In genomic region chr9:95771556-95772280, GRCh38 we compare ENCODE assay signal across 13 cellular contexts.
DNase-seq lines count a peak whose midpoint lies in the region; ATAC-seq and TF ChIP-seq lines count a peak whose summit lies in the region.
"Had no signal": no experiment of that assay in that cellular context is flagged by ENCODE, and none has a peak within 500 bp of the region (broad histone marks: within the 10 kb centered on the region; RNA-seq: fewer than 3 reads in every experiment).

No MANE protein-coding gene starts in this region.

- peak overlapping the region; percentile 77 for H3K18ac ChIP-seq in neuronal stem cell (ENCODE audit: low read length)

- no TSS peak for BruUV-seq in Calu3 (replicated peaks; lab: Mats Ljungman, UMichigan)

- H3K4me3 Mint-ChIP-seq in CD8-positive, alpha-beta T cell, result peak overlapping the region; percentile 71
- H3K4me3 Mint-ChIP-seq in T-helper 17 cell, result no peak overlapping the region
- no peak overlapping the region for H3K4me3 Mint-ChIP-seq in Calu3 (ENCODE audit: low read depth, unreplicated experiment)
- H3K4me3 Mint-ChIP-seq: activated B cell treated with CpG ODN at 0.5 μM for 24 hours; CD4-positive, CD25-positive, alpha-beta regulatory T cell; memory B cell had no signal

- peak overlapping the region; percentile 27 for H3K14ac ChIP-seq in neuronal stem cell (ENCODE audit: low read length)

- CTCF ChIA-PET in CD8-positive, alpha-beta T cell (lab: Charles Lee), result no interaction called here
- CTCF ChIA-PET in Calu3 (lab: Charles Lee), result interaction anchor here (1.0 kb wide), 1 partner anchor 8 kb away, joined by 3 read pairs; no protein-coding TSS in a partner anchor

- no peak for DNase-seq in CD8-positive, alpha-beta T cell
- DNase-seq in T-helper 17 cell, result no peak
- no peak for DNase-seq in heart left ventricle
- DNase-seq in neuronal stem cell (ENCODE audit: low spot score), result peak; percentile 61
- no peak for DNase-seq in activated CD8-positive, alpha-beta memory T cell treated with anti-CD3 and anti-CD28 coated beads, Interleukin-2, amount 50 U/mL, for 4 hours
- no peak for DNase-seq in Calu3
- no peak for DNase-seq in foreskin fibroblast
- DNase-seq: activated B cell treated with CpG ODN at 0.5 μM for 24 hours; CD4-positive, CD25-positive, alpha-beta regulatory T cell; central memory CD4-positive, alpha-beta T cell; NCI-H187 had no signal

- H3K4ac ChIP-seq in neuronal stem cell (ENCODE audit: low read length), result no peak overlapping the region

- peak overlapping the region; percentile 40 for H3K4me3 ChIP-seq in CD8-positive, alpha-beta T cell (ENCODE audit: low read depth, low read length)
- H3K4me3 ChIP-seq in heart left ventricle (peak overlapping the region in 2 of 12 donors; percentile 17 to 19), neuronal stem cell (ENCODE audit: low read length in 2 of 2) (peak overlapping the region in 1 of 2 donors; percentile 43), foreskin fibroblast (ENCODE audit: low read depth in 1 of 2, low read length in 2 of 2) (no peak overlapping the region)

- H2AK5ac ChIP-seq in neuronal stem cell (ENCODE audit: low read depth, low read length), result no peak overlapping the region

- peak overlapping the region; percentile 59 for H3K4me2 ChIP-seq in neuronal stem cell (ENCODE audit: insufficient read depth, low read length, poor library complexity, severe bottlenecking)

- no peaks in the 10 kb centered on the region for H3K36me3 ChIP-seq in CD8-positive, alpha-beta T cell (ENCODE audit: insufficient read depth, low read length)
- H3K36me3 ChIP-seq in heart left ventricle (no peaks in the 10 kb centered on the region), neuronal stem cell (replicated peaks in 1 of 2; ENCODE audit: control insufficient read depth in 2 of 2, insufficient read depth in 2 of 2, low read length in 2 of 2) (no peaks in the 10 kb centered on the region)

- no peaks in the 10 kb centered on the region for H3K27me3 ChIP-seq in CD8-positive, alpha-beta T cell (ENCODE audit: insufficient read depth, low read length)
- H3K27me3 ChIP-seq in heart left ventricle (peaks cover 0 to 25% (median 5%) of the 10 kb centered on the region in 9 donors), neuronal stem cell (ENCODE audit: control insufficient read depth in 3 of 3, insufficient read depth in 3 of 3, low read depth in 1 of 3, low read length in 3 of 3) (peaks cover 0 to 4% (median 0%) of the 10 kb centered on the region in 3 experiments)

- peak overlapping the region; percentile 41 for H3K27ac Mint-ChIP-seq in CD8-positive, alpha-beta T cell
- H3K27ac Mint-ChIP-seq in T-helper 17 cell (peak overlapping the region; percentile 56), Calu3 (ENCODE audit: unreplicated experiment) (no peak overlapping the region)
- H3K27ac Mint-ChIP-seq: activated B cell treated with CpG ODN at 0.5 μM for 24 hours; CD4-positive, CD25-positive, alpha-beta regulatory T cell; memory B cell had no signal

- WGBS in heart left ventricle, 4 donors, result 19 to 37% (median 23%) methylated on average over 20 of the region's 20 CpGs
- no CpG with 5 or more reads among the region's 20 CpGs for WGBS in neuronal stem cell (ENCODE audit: extremely low coverage in 2 of 2, insufficient read length in 2 of 2, insufficient replicate concordance in 1 of 2), 2 donors

- no peak overlapping the region for H3K27ac ChIP-seq in CD8-positive, alpha-beta T cell (ENCODE audit: low read depth, low read length)
- H3K27ac ChIP-seq in heart left ventricle (peak overlapping the region in 4 of 12 donors; percentile 30 to 80 (median 50)), neuronal stem cell (replicated peaks; ENCODE audit: low read length) (no peak overlapping the region)

- no peak overlapping the region for H2BK12ac ChIP-seq in neuronal stem cell (ENCODE audit: low read length)

- no peak overlapping the region for H2BK120ac ChIP-seq in neuronal stem cell (ENCODE audit: low read depth, low read length)

- H3K36me3 Mint-ChIP-seq in CD8-positive, alpha-beta T cell, result no peaks in the 10 kb centered on the region
- H3K36me3 Mint-ChIP-seq in T-helper 17 cell (ENCODE audit: low read depth), result no peaks in the 10 kb centered on the region
- no peaks in the 10 kb centered on the region for H3K36me3 Mint-ChIP-seq in Calu3 (ENCODE audit: insufficient read depth, unreplicated experiment)
- H3K36me3 Mint-ChIP-seq: CD4-positive, CD25-positive, alpha-beta regulatory T cell; memory B cell had no signal

- H4K8ac ChIP-seq in neuronal stem cell (ENCODE audit: low read depth, low read length), result no peak overlapping the region

- H3K9ac ChIP-seq in neuronal stem cell (ENCODE audit: low read depth, low read length, poor library complexity), result no peak overlapping the region

- intact Hi-C loops in CD8-positive, alpha-beta T cell (cut with DNase I, micrococcal nuclease), result loop anchor here in 1 of 2 experiments (10.0 kb wide), 1 partner anchor 47 kb away; no protein-coding TSS in a partner anchor
- intact Hi-C loops in heart left ventricle (cut with DNase I), result no loop called here
- intact Hi-C loops in Calu3 (cut with micrococcal nuclease; ENCODE audit: unreplicated experiment), result no loop called here

- POLR2A ChIA-PET in CD8-positive, alpha-beta T cell (lab: Charles Lee), result interaction anchor here (1.5 kb wide), 1 partner anchor 103 kb away, joined by 4 read pairs; no protein-coding TSS in a partner anchor

- ATAC-seq in CD8-positive, alpha-beta T cell, result no peak
- ATAC-seq in T-helper 17 cell (no peak), heart left ventricle (peak in 3 of 4 donors; percentile 6 to 51 (median 45)), GM21526 (IDR thresholded peaks at IDR 0.05; ENCODE audit: low FRiP score, unreplicated experiment) (no peak)

- H3K79me1 ChIP-seq in neuronal stem cell (ENCODE audit: low read depth, low read length), result no peaks in the 10 kb centered on the region

- peaks cover 17% of the 10 kb centered on the region for H3K4me1 Mint-ChIP-seq in CD8-positive, alpha-beta T cell (ENCODE audit: low read depth)
- H3K4me1 Mint-ChIP-seq in T-helper 17 cell (peaks cover 2% of the 10 kb centered on the region), Calu3 (ENCODE audit: low read depth, unreplicated experiment) (peaks cover 8% of the 10 kb centered on the region)
- H3K4me1 Mint-ChIP-seq: activated B cell treated with CpG ODN at 0.5 μM for 24 hours, memory B cell had no signal

- peaks cover 4% of the 10 kb centered on the region for H3K27me3 Mint-ChIP-seq in CD8-positive, alpha-beta T cell (ENCODE audit: low read depth)
- peaks cover 38% of the 10 kb centered on the region for H3K27me3 Mint-ChIP-seq in T-helper 17 cell
- H3K27me3 Mint-ChIP-seq in Calu3 (ENCODE audit: unreplicated experiment), result peaks cover 21% of the 10 kb centered on the region

- H3K4me1 ChIP-seq in CD8-positive, alpha-beta T cell (ENCODE audit: insufficient read depth, low read length), result peaks cover 23% of the 10 kb centered on the region
- H3K4me1 ChIP-seq in heart left ventricle (peaks cover 0 to 23% (median 6%) of the 10 kb centered on the region in 12 donors), neuronal stem cell (ENCODE audit: control insufficient read depth in 2 of 2, insufficient read depth in 1 of 2, low read depth in 1 of 2, low read length in 2 of 2) (peaks cover 23 to 35% of the 10 kb centered on the region in 2 donors)

- H3K23ac ChIP-seq in neuronal stem cell (ENCODE audit: low read depth, low read length, poor library complexity), result peak overlapping the region; percentile 8

- no peaks in the 10 kb centered on the region for H3K9me3 Mint-ChIP-seq in CD8-positive, alpha-beta T cell
- H3K9me3 Mint-ChIP-seq in Calu3 (ENCODE audit: low read depth, unreplicated experiment), result no peaks in the 10 kb centered on the region
- H3K9me3 Mint-ChIP-seq: activated B cell treated with CpG ODN at 0.5 μM for 24 hours; CD4-positive, CD25-positive, alpha-beta regulatory T cell; memory B cell had no signal

- H2AFZ ChIP-seq in neuronal stem cell (ENCODE audit: low read length), result peak overlapping the region; percentile 90

- no peaks in the 10 kb centered on the region for H3K9me3 ChIP-seq in CD8-positive, alpha-beta T cell (ENCODE audit: low read length)
- H3K9me3 ChIP-seq in T-helper 17 cell (ENCODE audit: control insufficient read depth, low read length, poor library complexity, severe bottlenecking) (no peaks in the 10 kb centered on the region), heart left ventricle (no peaks in the 10 kb centered on the region), neuronal stem cell (replicated peaks in 1 of 2; ENCODE audit: control insufficient read depth in 2 of 2, insufficient read depth in 1 of 2, low read depth in 1 of 2, low read length in 2 of 2) (no peaks in the 10 kb centered on the region)

- peak overlapping the region; percentile 7 for H2BK15ac ChIP-seq in neuronal stem cell (ENCODE audit: low read length)

- no peak for TF ChIP-seq POLR2A in heart left ventricle (IDR thresholded peaks at IDR 0.05)

- no peak for TF ChIP-seq CTCF in CD8-positive, alpha-beta T cell (IDR thresholded peaks at IDR 0.05)
- TF ChIP-seq CTCF in heart left ventricle (IDR thresholded peaks at IDR 0.05), result no peak
- TF ChIP-seq CTCF in Calu3 (IDR thresholded peaks at IDR 0.05; ENCODE audit: unreplicated experiment), result no peak
- no peak for TF ChIP-seq CTCF in foreskin fibroblast (IDR thresholded peaks at IDR 0.05; ENCODE audit: low read depth, low read length)

- no peak overlapping the region for H2BK5ac ChIP-seq in neuronal stem cell (ENCODE audit: low read length)

- no peak overlapping the region for H4K91ac ChIP-seq in neuronal stem cell (ENCODE audit: low read depth, low read length, poor library complexity)

Comparison
In these comparisons a context has a peak if more than half of its experiments do, and no peak if none do; other contexts are left out.
1. ATAC-seq: peak in heart left ventricle (3 of 4); none in CD8-positive, alpha-beta T cell (single experiment), T-helper 17 cell (single experiment) and GM21526 (single experiment).